In genomic region chr22:29030016-29030617, GRCh38 we compare ENCODE assay signal across 9 cellular contexts. TPM values are rescaled to one million over a fixed set of nuclear protein-coding genes. Genes with fewer than 3 reads are reported as not detected.
DNase-seq lines count a peak whose midpoint lies in the region; ATAC-seq and TF ChIP-seq lines count a peak whose summit lies in the region.
"Had no signal": no experiment of that assay in that cellular context is flagged by ENCODE, and none has a peak within 500 bp of the region (broad histone marks: within the 10 kb centered on the region; RNA-seq: fewer than 3 reads in every experiment).

No MANE protein-coding gene starts in this region.

- no peaks in the 10 kb centered on the region for H3K27me3 ChIP-seq in psoas muscle (ENCODE audit: insufficient read depth in 3 of 3, low read length in 2 of 3)

- H3K36me3 ChIP-seq in psoas muscle (ENCODE audit: insufficient read depth in 1 of 2, low read depth in 1 of 2) = no peaks in the 10 kb centered on the region

- peak overlapping the region; percentile 64 for H3K4me3 ChIP-seq in psoas muscle

- peaks cover 39% of the 10 kb centered on the region for H3K4me1 ChIP-seq in psoas muscle

- peak overlapping the region; percentile 75 for H3K27ac ChIP-seq in RWPE1
- peak overlapping the region; percentile 87 for H3K27ac ChIP-seq in psoas muscle

- peak; percentile 12; the same call in 1 of the 2 replicates for TF ChIP-seq CTCF in RWPE1 (conservative IDR thresholded peaks at IDR 0.05; ENCODE audit: low read depth)
- TF ChIP-seq CTCF in psoas muscle (IDR thresholded peaks at IDR 0.05) = no peak

- peak; percentile 68 for DNase-seq in EH (ENCODE audit: low read depth)
- DNase-seq in RWPE1 (ENCODE audit: low spot score) = peak; percentile 13
- DNase-seq in fibroblast of peridontal ligament (ENCODE audit: extremely low read depth) = peak; percentile 32
- no peak for DNase-seq in psoas muscle
- no peak for DNase-seq in posterior cingulate gyrus
- DNase-seq in AG08396 (ENCODE audit: low spot score) = no peak
- no peak for DNase-seq in cerebellar nuclear complex (lab: John Stamatoyannopoulos, UW)
- no peak for DNase-seq in NCI-H2171 treated with DMSO at 0.1 percent for 48 hours (lab: John Stamatoyannopoulos, UW)

- no peaks in the 10 kb centered on the region for H3K9me3 ChIP-seq in psoas muscle

- CTCF ChIA-PET in RWPE1 (lab: Yijun Ruan, JAX) = interaction anchor here (1.7 kb wide), 1 partner anchor 10 kb away, joined by 7 read pairs; no protein-coding TSS in a partner anchor

- ATAC-seq in psoas muscle = no peak

- POLR2A ChIA-PET in RWPE1 (lab: Yijun Ruan, JAX; ENCODE audit: low non-redundant PET) = no interaction called here

- 55 to 61% (median 59%) methylated on average over 20 of the region's 20 CpGs for WGBS in psoas muscle, 3 donors

- intact Hi-C loops in psoas muscle (cut with DNase I) (loop anchor here in 1 of 2 donors (2.0 to 10.0 kb wide), 3 partner anchors 111 to 425 kb away; partner anchors contain the start of gene ZNRF3), posterior cingulate gyrus (cut with DNase I) (no loop called here)

RNA-seq across cellular contexts. Expression of gene C22orf31, which starts 31.5 kb away (rescaled TPM):
- total RNA-seq in psoas muscle = not detected
- not detected for polyA plus RNA-seq in psoas muscle
- total RNA-seq: lung microvascular endothelial cell had no signal

RNA-seq across cellular contexts. Expression of gene KREMEN1, which starts 42.7 kb away (rescaled TPM):
- 10 to 100 TPM; 17.5 to 68.2 (median 38.0) TPM for total RNA-seq in psoas muscle
- polyA plus RNA-seq in psoas muscle = 10 to 100 TPM in 1 of 3 donors, 1 to 10 TPM in 2; 7.7 to 13.9 (median 8.8) TPM

Comparison
In these comparisons a context has a peak if more than half of its experiments do, and no peak if none do; other contexts are left out.
1. DNase-seq: peak in EH (single experiment), RWPE1 (single experiment) and fibroblast of peridontal ligament (single experiment); none in psoas muscle (0 of 2), posterior cingulate gyrus (0 of 10), AG08396 (single experiment), cerebellar nuclear complex (0 of 2) and NCI-H2171 treated with DMSO at 0.1 percent for 48 hours (single experiment).